ENCODE assay signal across 9 cellular contexts in the genomic region with DNA sequence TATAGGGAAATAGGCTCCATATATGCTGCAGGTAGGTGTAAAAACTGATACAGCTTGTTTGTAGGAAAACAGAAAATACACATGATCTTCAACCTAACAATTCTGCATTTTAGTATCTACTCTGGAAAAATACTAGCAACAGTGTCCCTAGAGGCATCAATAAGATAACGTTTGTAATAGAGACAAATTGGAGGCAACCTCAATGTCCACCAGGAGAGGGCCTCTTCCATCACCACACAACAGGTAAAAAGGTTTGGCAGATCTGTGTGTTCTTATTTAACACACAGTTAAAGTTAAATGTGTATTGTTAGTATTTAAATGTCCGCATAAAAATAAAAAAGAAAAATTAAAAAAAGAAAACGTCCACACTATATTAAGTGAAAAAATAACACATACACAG. TPM values are rescaled to one million over a fixed set of nuclear protein-coding genes. Genes with fewer than 3 reads are reported as not detected.
DNase-seq lines count a peak whose midpoint lies in the region; ATAC-seq and FAIRE-seq lines count a peak whose summit lies in the region.
"Had no signal": no experiment of that assay in that cellular context is flagged by ENCODE, and none has a peak within 500 bp of the region (broad histone marks: within the 10 kb centered on the region; RNA-seq: fewer than 3 reads in every experiment).

No MANE protein-coding gene starts in this region.

- no peak for FAIRE-seq in HTR-8/SVneo (lab: Jason Lieb, UNC)

- no peak for ATAC-seq in HG03469 (IDR thresholded peaks at IDR 0.05; ENCODE audit: unreplicated experiment)

- DNase-seq in Caki2 (ENCODE audit: low read depth): peak; percentile 56
- DNase-seq in HCEC 1CT: peak; percentile 65
- peak; percentile 57 for DNase-seq in SK-MEL-5 (ENCODE audit: low read depth, low spot score)
- peak; percentile 36 for DNase-seq in germinal center (ENCODE audit: low spot score)
- no peak for DNase-seq in HTR-8/SVneo (ENCODE audit: insufficient read length, low spot score)
- no peak for DNase-seq in GM19240 (ENCODE audit: insufficient read length, low spot score)
- DNase-seq in activated naive CD4-positive, alpha-beta T cell (lab: John Stamatoyannopoulos, UW): no peak
- DNase-seq: naive thymus-derived CD8-positive, alpha-beta T cell had no signal

- in situ Hi-C loops in Caki2 (cut with HindIII; ENCODE audit: low pct_unique_long_range_greater_than_20kb, low sequenced_read_pairs): no loop called here
- in situ Hi-C loops in SK-MEL-5 (cut with HindIII; ENCODE audit: low pct_unique_long_range_greater_than_20kb, low sequenced_read_pairs): no loop called here

RNA-seq across cellular contexts. Expression of a gene that starts 5.4 kb away (rescaled TPM):
- 59.5 and 63.7 TPM in 2 replicates for total RNA-seq in Caki2 (2014; rRNA removed; shearing (Covaris generic); ENCODE audit: low replicate concordance)
- total RNA-seq in SK-MEL-5 (2014; rRNA removed; shearing (Covaris generic)): 57.8 and 58.7 TPM in 2 replicates
- polyA plus RNA-seq in SK-MEL-5 (2015; cell fraction: cytosol; rRNA removed): 48.9 and 60.0 TPM in 2 replicates
- polyA plus RNA-seq in SK-MEL-5 (2015; cell fraction: nucleus; rRNA removed): 94.1 and 109 TPM in 2 replicates

RNA-seq across cellular contexts. Expression of a gene that starts 28.5 kb away (rescaled TPM):
- total RNA-seq in Caki2 (2014; rRNA removed; shearing (Covaris generic); ENCODE audit: low replicate concordance): 5.1 and 9.2 TPM in 2 replicates
- total RNA-seq in SK-MEL-5 (2014; rRNA removed; shearing (Covaris generic)): 26.3 and 33.1 TPM in 2 replicates
- 11.2 and 14.5 TPM in 2 replicates for polyA plus RNA-seq in SK-MEL-5 (2015; cell fraction: cytosol; rRNA removed)
- polyA plus RNA-seq in SK-MEL-5 (2015; cell fraction: nucleus; rRNA removed): 9.8 and 14.0 TPM in 2 replicates
- polyA plus RNA-seq: naive thymus-derived CD8-positive, alpha-beta T cell had no signal

Comparison
In these comparisons a context has a peak if more than half of its experiments do, and no peak if none do; other contexts are left out.
1. DNase-seq: peak in Caki2 (single experiment), HCEC 1CT (single experiment), SK-MEL-5 (single experiment) and germinal center (single experiment); none in HTR-8/SVneo (single experiment), GM19240 (single experiment) and activated naive CD4-positive, alpha-beta T cell (0 of 4).